In the genomic region with DNA sequence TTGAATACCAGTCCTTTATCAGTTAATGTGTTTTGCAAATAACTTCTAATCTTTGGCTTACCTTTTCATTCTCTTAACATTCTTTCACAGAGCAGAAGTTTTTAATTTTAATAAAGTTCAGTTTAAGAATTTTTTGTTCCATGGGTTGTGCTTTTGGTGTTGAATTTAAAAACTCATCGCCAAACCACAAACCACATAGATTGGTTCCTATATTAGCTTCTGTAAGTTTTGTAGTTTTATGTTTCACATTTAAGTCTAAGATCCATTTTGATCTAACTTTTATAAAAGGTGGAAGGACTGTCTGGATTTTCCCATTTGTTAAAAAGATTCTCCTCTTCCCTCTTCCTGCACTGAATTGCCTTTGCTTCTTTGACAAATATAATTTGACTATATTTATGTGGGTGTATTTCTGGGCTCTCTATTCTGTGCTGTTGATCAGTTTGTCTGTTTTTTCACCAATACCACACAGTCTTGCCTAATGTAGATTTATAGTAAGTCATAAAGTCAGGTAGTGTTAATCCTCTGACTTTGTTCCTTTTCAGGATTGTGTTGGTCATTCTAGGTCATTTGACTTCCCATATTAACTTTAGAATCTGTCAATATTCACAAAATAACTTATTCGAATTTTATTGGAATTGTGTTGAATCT, we compare ENCODE assay signal across 17 cellular contexts. TPM values are rescaled to one million over a fixed set of nuclear protein-coding genes. Genes with fewer than 3 reads are reported as not detected.
A peak's percentile ranks its signal among the peaks of the same experiment; 100 is the strongest.
DNase-seq lines count a peak whose midpoint lies in the region; ATAC-seq lines count a peak whose summit lies in the region.
"Had no signal": no experiment of that assay in that cellular context is flagged by ENCODE, and none has a peak within 500 bp of the region (broad histone marks: within the 10 kb centered on the region; RNA-seq: fewer than 3 reads in every experiment).

No MANE protein-coding gene starts in this region.

- POLR2A ChIA-PET in activated CD4-positive, alpha-beta memory T cell treated with anti-CD3 and anti-CD28 coated beads, Interleukin-2, amount 10 ng/mL, durations not matched to agents 7 days and 5 days (lab: Charles Lee), result interaction anchor here (1.3 kb wide), 1 partner anchor 45 kb away, joined by 3 read pairs; no protein-coding TSS in a partner anchor
- POLR2A ChIA-PET in activated CD4-positive, alpha-beta memory T cell treated with anti-CD3 and anti-CD28 coated beads for 36 hours (lab: Charles Lee), result no interaction called here

- CTCF ChIA-PET in activated CD4-positive, alpha-beta memory T cell treated with anti-CD3 and anti-CD28 coated beads, Interleukin-2, amount 10 ng/mL, durations not matched to agents 7 days and 5 days (lab: Charles Lee), result interaction anchor here (1.4 kb wide), 1 partner anchor 19 kb away, joined by 3 read pairs; no protein-coding TSS in a partner anchor
- CTCF ChIA-PET in activated CD4-positive, alpha-beta memory T cell treated with anti-CD3 and anti-CD28 coated beads for 36 hours (lab: Charles Lee), result no interaction called here

- ATAC-seq in natural killer cell treated with Interleukin-12 subunit alpha and Interleukin-12 subunit beta and Interleukin-15 and Interleukin-18, amount 100 ng/mL, for 72 hours, result no peak
- ATAC-seq in HG03159 (IDR thresholded peaks at IDR 0.05; ENCODE audit: unreplicated experiment), result no peak

- H3K9me3 Mint-ChIP-seq in activated CD4-positive, alpha-beta memory T cell treated with anti-CD3 and anti-CD28 coated beads, Interleukin-2, amount 10 ng/mL, durations not matched to agents 7 days and 5 days, result peaks cover 18% of the 10 kb centered on the region
- peaks cover 18% of the 10 kb centered on the region for H3K9me3 Mint-ChIP-seq in activated CD4-positive, alpha-beta memory T cell treated with anti-CD3 and anti-CD28 coated beads for 36 hours
- H3K9me3 Mint-ChIP-seq in activated naive CD8-positive, alpha-beta T cell (ENCODE audit: low read depth), result peaks cover 3% of the 10 kb centered on the region
- H3K9me3 Mint-ChIP-seq in natural killer cell treated with Interleukin-12 subunit alpha and Interleukin-12 subunit beta and Interleukin-15 and Interleukin-18, amount 100 ng/mL, for 72 hours, result no peaks in the 10 kb centered on the region

- intact Hi-C loops in activated CD4-positive, alpha-beta memory T cell treated with anti-CD3 and anti-CD28 coated beads for 36 hours (cut with micrococcal nuclease), result no loop called here

- DNase-seq in activated CD4-positive, alpha-beta memory T cell treated with anti-CD3 and anti-CD28 coated beads, Interleukin-2, amount 10 ng/mL, durations not matched to agents 7 days and 5 days, result no peak
- no peak for DNase-seq in activated CD4-positive, alpha-beta memory T cell treated with anti-CD3 and anti-CD28 coated beads for 36 hours
- no peak for DNase-seq in natural killer cell treated with Interleukin-12 subunit alpha and Interleukin-12 subunit beta and Interleukin-15 and Interleukin-18, amount 100 ng/mL, for 72 hours (ENCODE audit: low spot score)
- DNase-seq in SKM-1 (lab: John Stamatoyannopoulos, UW; ENCODE audit: unreplicated experiment), result no peak
- DNase-seq in foreskin melanocyte, result no peak
- DNase-seq: HFFc6, KBM-7, NCI-H1105 treated with DMSO at 0.1 percent for 48 hours, NCI-H1930, NCI-H510A, NCI-H82, Peyer's patch, SHP77 had no signal

- H3K9me3 ChIP-seq in KOPT-K1 (ENCODE audit: insufficient read depth, low read length, poor library complexity, severe bottlenecking), result peaks cover 31% of the 10 kb centered on the region
- H3K9me3 ChIP-seq: Peyer's patch had no signal

- H3K36me3 Mint-ChIP-seq in activated CD4-positive, alpha-beta memory T cell treated with anti-CD3 and anti-CD28 coated beads, Interleukin-2, amount 10 ng/mL, durations not matched to agents 7 days and 5 days (ENCODE audit: low read depth), result peaks cover 45% of the 10 kb centered on the region
- peaks cover 28% of the 10 kb centered on the region for H3K36me3 Mint-ChIP-seq in activated CD4-positive, alpha-beta memory T cell treated with anti-CD3 and anti-CD28 coated beads for 36 hours
- peaks cover 27% of the 10 kb centered on the region for H3K36me3 Mint-ChIP-seq in activated naive CD8-positive, alpha-beta T cell
- H3K36me3 Mint-ChIP-seq in natural killer cell treated with Interleukin-12 subunit alpha and Interleukin-12 subunit beta and Interleukin-15 and Interleukin-18, amount 100 ng/mL, for 72 hours, result peaks cover 15% of the 10 kb centered on the region

- H3K4me3 Mint-ChIP-seq in activated CD4-positive, alpha-beta memory T cell treated with anti-CD3 and anti-CD28 coated beads, Interleukin-2, amount 10 ng/mL, durations not matched to agents 7 days and 5 days, result no peak overlapping the region
- H3K4me3 Mint-ChIP-seq in activated CD4-positive, alpha-beta memory T cell treated with anti-CD3 and anti-CD28 coated beads for 36 hours, result no peak overlapping the region
- peak overlapping the region; percentile 60 for H3K4me3 Mint-ChIP-seq in activated naive CD8-positive, alpha-beta T cell
- peak overlapping the region; percentile 39 for H3K4me3 Mint-ChIP-seq in natural killer cell treated with Interleukin-12 subunit alpha and Interleukin-12 subunit beta and Interleukin-15 and Interleukin-18, amount 100 ng/mL, for 72 hours
- H3K4me3 Mint-ChIP-seq: HFFc6 had no signal

- H3K27me3 Mint-ChIP-seq in activated CD4-positive, alpha-beta memory T cell treated with anti-CD3 and anti-CD28 coated beads, Interleukin-2, amount 10 ng/mL, durations not matched to agents 7 days and 5 days, result no peaks in the 10 kb centered on the region
- no peaks in the 10 kb centered on the region for H3K27me3 Mint-ChIP-seq in activated CD4-positive, alpha-beta memory T cell treated with anti-CD3 and anti-CD28 coated beads for 36 hours
- no peaks in the 10 kb centered on the region for H3K27me3 Mint-ChIP-seq in activated naive CD8-positive, alpha-beta T cell
- no peaks in the 10 kb centered on the region for H3K27me3 Mint-ChIP-seq in natural killer cell treated with Interleukin-12 subunit alpha and Interleukin-12 subunit beta and Interleukin-15 and Interleukin-18, amount 100 ng/mL, for 72 hours

- H3K27ac ChIP-seq in KOPT-K1 (ENCODE audit: low read depth, low read length, poor library complexity, severe bottlenecking), result peak overlapping the region; percentile 19
- H3K27ac ChIP-seq: HL-60, Peyer's patch had no signal

- peaks cover 26% of the 10 kb centered on the region for H3K4me1 Mint-ChIP-seq in activated CD4-positive, alpha-beta memory T cell treated with anti-CD3 and anti-CD28 coated beads, Interleukin-2, amount 10 ng/mL, durations not matched to agents 7 days and 5 days
- H3K4me1 Mint-ChIP-seq in activated CD4-positive, alpha-beta memory T cell treated with anti-CD3 and anti-CD28 coated beads for 36 hours (ENCODE audit: low read depth), result peaks cover 27% of the 10 kb centered on the region
- peaks cover 51% of the 10 kb centered on the region for H3K4me1 Mint-ChIP-seq in activated naive CD8-positive, alpha-beta T cell (ENCODE audit: low read depth)
- H3K4me1 Mint-ChIP-seq in natural killer cell treated with Interleukin-12 subunit alpha and Interleukin-12 subunit beta and Interleukin-15 and Interleukin-18, amount 100 ng/mL, for 72 hours (ENCODE audit: low read depth in 2 of 2), result peaks cover 7 to 21% of the 10 kb centered on the region in 2 donors

- H3K36me3 ChIP-seq in KOPT-K1 (ENCODE audit: insufficient read depth, low read length), result peaks cover 6% of the 10 kb centered on the region; the same call in 1 of the 2 replicates
- H3K36me3 ChIP-seq: Peyer's patch had no signal

- peak overlapping the region; percentile 27 for H3K27ac Mint-ChIP-seq in activated CD4-positive, alpha-beta memory T cell treated with anti-CD3 and anti-CD28 coated beads, Interleukin-2, amount 10 ng/mL, durations not matched to agents 7 days and 5 days
- no peak overlapping the region for H3K27ac Mint-ChIP-seq in activated CD4-positive, alpha-beta memory T cell treated with anti-CD3 and anti-CD28 coated beads for 36 hours
- peak overlapping the region; percentile 70 for H3K27ac Mint-ChIP-seq in activated naive CD8-positive, alpha-beta T cell
- H3K27ac Mint-ChIP-seq in natural killer cell treated with Interleukin-12 subunit alpha and Interleukin-12 subunit beta and Interleukin-15 and Interleukin-18, amount 100 ng/mL, for 72 hours, result peak overlapping the region; percentile 24 to 36
- H3K27ac Mint-ChIP-seq: HFFc6 had no signal

RNA-seq across cellular contexts. Expression of gene SDCBP2, which starts 17.5 kb away (rescaled TPM):
- 1 to 10 TPM; 3.1 to 3.2 TPM for total RNA-seq in activated CD4-positive, alpha-beta memory T cell treated with anti-CD3 and anti-CD28 coated beads, Interleukin-2, amount 10 ng/mL, durations not matched to agents 7 days and 5 days
- total RNA-seq in activated CD4-positive, alpha-beta memory T cell treated with anti-CD3 and anti-CD28 coated beads for 36 hours, result 1 to 10 TPM; 4.4 to 5.9 TPM
- 1 to 10 TPM in 1 of 2 donors, under 1 TPM in 1; 0.89 to 1.5 TPM for total RNA-seq in natural killer cell treated with Interleukin-12 subunit alpha and Interleukin-12 subunit beta and Interleukin-15 and Interleukin-18, amount 100 ng/mL, for 72 hours

RNA-seq across cellular contexts. Expression of gene FKBP1A, which starts 46.4 kb away (rescaled TPM):
- 100 to 1,000 TPM; 205 to 207 TPM for total RNA-seq in activated CD4-positive, alpha-beta memory T cell treated with anti-CD3 and anti-CD28 coated beads, Interleukin-2, amount 10 ng/mL, durations not matched to agents 7 days and 5 days
- 100 to 1,000 TPM; 247 to 252 TPM for total RNA-seq in activated CD4-positive, alpha-beta memory T cell treated with anti-CD3 and anti-CD28 coated beads for 36 hours
- total RNA-seq in natural killer cell treated with Interleukin-12 subunit alpha and Interleukin-12 subunit beta and Interleukin-15 and Interleukin-18, amount 100 ng/mL, for 72 hours, result 100 to 1,000 TPM; 167 to 229 TPM

Comparison
In these comparisons a context has a peak if more than half of its experiments do, and no peak if none do; other contexts are left out.
1. H3K4me3 Mint-ChIP-seq: peak in activated naive CD8-positive, alpha-beta T cell (single experiment) and natural killer cell treated with Interleukin-12 subunit alpha and Interleukin-12 subunit beta and Interleukin-15 and Interleukin-18, amount 100 ng/mL, for 72 hours (single experiment); none in activated CD4-positive, alpha-beta memory T cell treated with anti-CD3 and anti-CD28 coated beads, Interleukin-2, amount 10 ng/mL, durations not matched to agents 7 days and 5 days (single experiment) and activated CD4-positive, alpha-beta memory T cell treated with anti-CD3 and anti-CD28 coated beads for 36 hours (single experiment).